Comparison of ENCODE assay signal across 12 cellular contexts in genomic region chr9:14310247-14310646, GRCh38. TPM values are rescaled to one million over a fixed set of nuclear protein-coding genes. Genes with fewer than 3 reads are reported as not detected.
A peak's percentile ranks its signal among the peaks of the same experiment; 100 is the strongest.
DNase-seq lines count a peak whose midpoint lies in the region; ATAC-seq and TF ChIP-seq lines count a peak whose summit lies in the region.
"Had no signal": no experiment of that assay in that cellular context is flagged by ENCODE, and none has a peak within 500 bp of the region (broad histone marks: within the 10 kb centered on the region; RNA-seq: fewer than 3 reads in every experiment).

No MANE protein-coding gene starts in this region.

- H4K20me1 ChIP-seq in osteoblast (ENCODE audit: insufficient read depth, low read length) = peaks cover 28% of the 10 kb centered on the region

- H3K4me3 Mint-ChIP-seq in endothelial cell (ENCODE audit: unreplicated experiment) = peak overlapping the region; percentile 86
- H3K4me3 Mint-ChIP-seq: activated CD8-positive, alpha-beta T cell treated with anti-CD3 and anti-CD28 coated beads, Interleukin-2, amount 10 ng/mL, durations not matched to agents 7 days and 5 days; T-helper 1 cell treated with Interleukin-12 subunit alpha and Interleukin-12 subunit beta and Interleukin-4 antibody, amounts not matched to agents 30 μg/mL and 1 μg/mL, for 36 hours had no signal

- no peak overlapping the region for H3K27ac Mint-ChIP-seq in endothelial cell (ENCODE audit: unreplicated experiment)
- H3K27ac Mint-ChIP-seq: activated CD8-positive, alpha-beta T cell treated with anti-CD3 and anti-CD28 coated beads, Interleukin-2, amount 10 ng/mL, durations not matched to agents 7 days and 5 days; T-helper 1 cell treated with Interleukin-12 subunit alpha and Interleukin-12 subunit beta and Interleukin-4 antibody, amounts not matched to agents 30 μg/mL and 1 μg/mL, for 36 hours had no signal

- TF ChIP-seq CTCF in right atrium auricular region (IDR thresholded peaks at IDR 0.05) = no peak
- no peak for TF ChIP-seq CTCF in endothelial cell (IDR thresholded peaks at IDR 0.05; ENCODE audit: unreplicated experiment)
- no peak for TF ChIP-seq CTCF in osteoblast (IDR thresholded peaks at IDR 0.05; ENCODE audit: extremely low read depth, low read depth, low read length)
- TF ChIP-seq CTCF in vagina (IDR thresholded peaks at IDR 0.05) = no peak

- H3K27me3 ChIP-seq in right atrium auricular region (no peaks in the 10 kb centered on the region), osteoblast (ENCODE audit: insufficient read depth, low read length) (no peaks in the 10 kb centered on the region), vagina (no peaks in the 10 kb centered on the region)

- H2AFZ ChIP-seq in osteoblast (ENCODE audit: low read length) = no peak overlapping the region

- peak overlapping the region; percentile 98 for H3K4me2 ChIP-seq in osteoblast (ENCODE audit: insufficient read depth, low read length)

- H3K79me2 ChIP-seq in osteoblast (ENCODE audit: insufficient read depth, low read length) = peaks cover 64% of the 10 kb centered on the region

- H3K27me3 Mint-ChIP-seq in endothelial cell (ENCODE audit: unreplicated experiment) = peaks cover 18% of the 10 kb centered on the region

- H3K36me3 ChIP-seq in right atrium auricular region (no peaks in the 10 kb centered on the region), osteoblast (ENCODE audit: insufficient read depth, low read length) (peaks cover 18% of the 10 kb centered on the region), vagina (no peaks in the 10 kb centered on the region)

- H3K4me3 ChIP-seq in right atrium auricular region (peak overlapping the region; percentile 77 to 85), osteoblast (ENCODE audit: insufficient read depth, low read length) (no peak overlapping the region), vagina (peak overlapping the region; percentile 6 to 86)

- H3K9me3 ChIP-seq in right atrium auricular region = no peaks in the 10 kb centered on the region
- no peaks in the 10 kb centered on the region for H3K9me3 ChIP-seq in osteoblast (ENCODE audit: low read depth, low read length)
- H3K9me3 ChIP-seq in vagina = no peaks in the 10 kb centered on the region

- intact Hi-C loops in left cardiac atrium (cut with DNase I) = loop anchor here (5.0 kb wide), 3 partner anchors 33 to 213 kb away; no protein-coding TSS in a partner anchor
- intact Hi-C loops in vagina (cut with DNase I) = loop anchor here (10.0 kb wide), 1 partner anchor 215 kb away; no protein-coding TSS in a partner anchor

- H3K27ac ChIP-seq in right atrium auricular region = peak overlapping the region; percentile 94 to 100
- no peak overlapping the region for H3K27ac ChIP-seq in osteoblast (ENCODE audit: low read depth, low read length)
- H3K27ac ChIP-seq in vagina = no peak overlapping the region

- ATAC-seq in left cardiac atrium (no peak), HG03469 (IDR thresholded peaks at IDR 0.05; ENCODE audit: unreplicated experiment) (no peak)
- ATAC-seq: activated CD8-positive, alpha-beta T cell treated with anti-CD3 and anti-CD28 coated beads, Interleukin-2, amount 10 ng/mL, durations not matched to agents 7 days and 5 days; sciatic nerve had no signal

- no peak for DNase-seq in right atrium auricular region (ENCODE audit: low spot score)
- no peak for DNase-seq in left cardiac atrium
- no peak for DNase-seq in endothelial cell (ENCODE audit: low spot score)
- DNase-seq in osteoblast (ENCODE audit: insufficient read length, low spot score, missing footprints) = no peak
- no peak for DNase-seq in vagina (ENCODE audit: extremely low spot score in 2 of 2)
- DNase-seq in HPDE6-E6E7 (ENCODE audit: extremely low spot score) = no peak
- no peak for DNase-seq in NCI-H1694 treated with DMSO at 0.1 percent for 48 hours (lab: John Stamatoyannopoulos, UW)
- DNase-seq: activated CD8-positive, alpha-beta T cell treated with anti-CD3 and anti-CD28 coated beads, Interleukin-2, amount 10 ng/mL, durations not matched to agents 7 days and 5 days; head of caudate nucleus had no signal

- H3K36me3 Mint-ChIP-seq in endothelial cell (ENCODE audit: low read depth, unreplicated experiment) = peaks cover 41% of the 10 kb centered on the region

- TF ChIP-seq POLR2A in vagina (IDR thresholded peaks at IDR 0.05) = no peak

- peaks cover 41% of the 10 kb centered on the region for H3K4me1 Mint-ChIP-seq in endothelial cell (ENCODE audit: unreplicated experiment)

- peaks cover 0 to 41% of the 10 kb centered on the region in 2 donors for H3K4me1 ChIP-seq in right atrium auricular region
- peaks cover 25% of the 10 kb centered on the region for H3K4me1 ChIP-seq in osteoblast (ENCODE audit: insufficient read depth, low read length)
- H3K4me1 ChIP-seq in vagina = peaks cover 38% of the 10 kb centered on the region

- H3K9me3 Mint-ChIP-seq in endothelial cell (ENCODE audit: unreplicated experiment) = no peaks in the 10 kb centered on the region
- H3K9me3 Mint-ChIP-seq: T-helper 1 cell treated with Interleukin-12 subunit alpha and Interleukin-12 subunit beta and Interleukin-4 antibody, amounts not matched to agents 30 μg/mL and 1 μg/mL, for 36 hours had no signal

RNA-seq across cellular contexts. Expression of gene NFIB, which starts 3.7 kb away (rescaled TPM):
- total RNA-seq in right atrium auricular region (10 to 100 TPM; 74.4 to 80.1 TPM), left cardiac atrium (100 to 1,000 TPM; 110 to 118 TPM), endothelial cell (ENCODE audit: unreplicated experiment) (120 TPM), osteoblast (21.0 and 26.2 TPM in 2 replicates), vagina (73.4 TPM)
- total RNA-seq: activated CD8-positive, alpha-beta T cell treated with anti-CD3 and anti-CD28 coated beads, Interleukin-2, amount 10 ng/mL, durations not matched to agents 7 days and 5 days had no signal

Comparison
In these comparisons a context has a peak if more than half of its experiments do, and no peak if none do; other contexts are left out.
1. H3K27ac ChIP-seq: peak in right atrium auricular region (2 of 2); none in osteoblast (single experiment) and vagina (single experiment).